Comparison of ENCODE assay signal across 10 cellular contexts in genomic region chr5:132488590-132488989, GRCh38. TPM values are rescaled to one million over a fixed set of nuclear protein-coding genes. Genes with fewer than 3 reads are reported as not detected.
DNase-seq lines count a peak whose midpoint lies in the region; ATAC-seq and TF ChIP-seq lines count a peak whose summit lies in the region.
"Had no signal": no experiment of that assay in that cellular context is flagged by ENCODE, and none has a peak within 500 bp of the region (broad histone marks: within the 10 kb centered on the region; RNA-seq: fewer than 3 reads in every experiment).

No MANE protein-coding gene starts in this region.

- no peak for TF ChIP-seq CTCF in left lung (IDR thresholded peaks at IDR 0.05)

- no peaks in the 10 kb centered on the region for H3K9me3 Mint-ChIP-seq in activated CD4-positive, alpha-beta T cell treated with anti-CD3 and anti-CD28 coated beads, Interleukin-2, amount 10 ng/mL, durations not matched to agents 7 days and 5 days
- H3K9me3 Mint-ChIP-seq in activated CD4-positive, alpha-beta memory T cell treated with anti-CD3 and anti-CD28 coated beads, Interleukin-2, amount 10 ng/mL, durations not matched to agents 7 days and 5 days: no peaks in the 10 kb centered on the region

- H3K4me3 ChIP-seq in left lung (peak overlapping the region; percentile 77 to 93), subcutaneous abdominal adipose tissue (ENCODE audit: low read depth in 1 of 5, low read length in 5 of 5) (peak overlapping the region; percentile 92 to 99 (median 96))

- H3K27me3 Mint-ChIP-seq in activated CD4-positive, alpha-beta T cell treated with anti-CD3 and anti-CD28 coated beads, Interleukin-2, amount 10 ng/mL, durations not matched to agents 7 days and 5 days: no peaks in the 10 kb centered on the region
- no peaks in the 10 kb centered on the region for H3K27me3 Mint-ChIP-seq in activated CD4-positive, alpha-beta memory T cell treated with anti-CD3 and anti-CD28 coated beads, Interleukin-2, amount 10 ng/mL, durations not matched to agents 7 days and 5 days

- ATAC-seq in left lung: no peak
- ATAC-seq in esophagus mucosa: no peak

- peak overlapping the region; percentile 79 to 94 (median 89) for H3K9ac ChIP-seq in subcutaneous abdominal adipose tissue (ENCODE audit: low read length in 5 of 5)

- POLR2A ChIA-PET in activated CD4-positive, alpha-beta T cell treated with anti-CD3 and anti-CD28 coated beads, Interleukin-2, amount 10 ng/mL, durations not matched to agents 7 days and 5 days (lab: Charles Lee): interaction anchor here (0.5 to 3.8 kb wide), 7 partner anchors 9 to 1224 kb away, joined by 3 to 21 read pairs (median 5); no protein-coding TSS in a partner anchor
- POLR2A ChIA-PET in activated CD4-positive, alpha-beta memory T cell treated with anti-CD3 and anti-CD28 coated beads, Interleukin-2, amount 10 ng/mL, durations not matched to agents 7 days and 5 days (lab: Charles Lee): interaction anchor here (4.1 to 33.4 kb wide), 9 partner anchors 4 to 99 kb away, joined by 21 to 1155 read pairs (median 399); partner anchors contain the start of gene IRF1

- H3K36me3 ChIP-seq in left lung (peaks cover 0 to 59% of the 10 kb centered on the region in 2 donors), subcutaneous abdominal adipose tissue (ENCODE audit: control insufficient read depth in 5 of 5, insufficient read depth in 5 of 5, low read length in 5 of 5) (peaks cover 4 to 59% (median 57%) of the 10 kb centered on the region in 5 donors)

- H3K27me3 ChIP-seq in left lung: no peaks in the 10 kb centered on the region
- no peaks in the 10 kb centered on the region for H3K27me3 ChIP-seq in subcutaneous abdominal adipose tissue (ENCODE audit: control insufficient read depth in 5 of 5, insufficient read depth in 4 of 5, low read length in 5 of 5)

- H3K36me3 Mint-ChIP-seq in activated CD4-positive, alpha-beta T cell treated with anti-CD3 and anti-CD28 coated beads, Interleukin-2, amount 10 ng/mL, durations not matched to agents 7 days and 5 days (ENCODE audit: low read depth): peaks cover 68% of the 10 kb centered on the region
- H3K36me3 Mint-ChIP-seq in activated CD4-positive, alpha-beta memory T cell treated with anti-CD3 and anti-CD28 coated beads, Interleukin-2, amount 10 ng/mL, durations not matched to agents 7 days and 5 days (ENCODE audit: low read depth): peaks cover 67% of the 10 kb centered on the region

- peak overlapping the region; percentile 94 for H3K27ac Mint-ChIP-seq in activated CD4-positive, alpha-beta T cell treated with anti-CD3 and anti-CD28 coated beads, Interleukin-2, amount 10 ng/mL, durations not matched to agents 7 days and 5 days
- peak overlapping the region; percentile 91 for H3K27ac Mint-ChIP-seq in activated CD4-positive, alpha-beta memory T cell treated with anti-CD3 and anti-CD28 coated beads, Interleukin-2, amount 10 ng/mL, durations not matched to agents 7 days and 5 days

- intact Hi-C loops in left lung (cut with DNase I): no loop called here

- H3K4me1 Mint-ChIP-seq in activated CD4-positive, alpha-beta T cell treated with anti-CD3 and anti-CD28 coated beads, Interleukin-2, amount 10 ng/mL, durations not matched to agents 7 days and 5 days: peaks cover 68% of the 10 kb centered on the region
- H3K4me1 Mint-ChIP-seq in activated CD4-positive, alpha-beta memory T cell treated with anti-CD3 and anti-CD28 coated beads, Interleukin-2, amount 10 ng/mL, durations not matched to agents 7 days and 5 days: peaks cover 69% of the 10 kb centered on the region

- H3K4me1 ChIP-seq in left lung: peaks cover 32 to 83% of the 10 kb centered on the region in 2 donors
- peaks cover 14 to 65% (median 47%) of the 10 kb centered on the region in 5 donors for H3K4me1 ChIP-seq in subcutaneous abdominal adipose tissue (ENCODE audit: control insufficient read depth in 5 of 5, insufficient read depth in 5 of 5, low read length in 5 of 5)

- peak overlapping the region; percentile 94 to 100 for H3K27ac ChIP-seq in left lung
- H3K27ac ChIP-seq in subcutaneous abdominal adipose tissue (ENCODE audit: low read depth, low read length): peak overlapping the region; percentile 75
- H3K27ac ChIP-seq: C4-2B had no signal

- DNase-seq in activated CD4-positive, alpha-beta T cell treated with anti-CD3 and anti-CD28 coated beads, Interleukin-2, amount 10 ng/mL, durations not matched to agents 7 days and 5 days: no peak
- no peak for DNase-seq in activated CD4-positive, alpha-beta T cell treated with anti-CD3 and anti-CD28 coated beads, Interleukin-2, amount 50 U/mL, for 1 hour
- no peak for DNase-seq in activated CD4-positive, alpha-beta memory T cell treated with anti-CD3 and anti-CD28 coated beads, Interleukin-2, amount 10 ng/mL, durations not matched to agents 7 days and 5 days
- DNase-seq in left lung: no peak
- DNase-seq in HPDE6-E6E7 (ENCODE audit: extremely low spot score): no peak
- no peak for DNase-seq in anterior cingulate cortex (lab: John Stamatoyannopoulos, UW)

- H3K9me3 ChIP-seq in left lung (no peaks in the 10 kb centered on the region), subcutaneous abdominal adipose tissue (ENCODE audit: control insufficient read depth in 5 of 5, low read length in 5 of 5) (no peaks in the 10 kb centered on the region)

- H3K4me3 Mint-ChIP-seq in activated CD4-positive, alpha-beta T cell treated with anti-CD3 and anti-CD28 coated beads, Interleukin-2, amount 10 ng/mL, durations not matched to agents 7 days and 5 days: peak overlapping the region; percentile 99
- H3K4me3 Mint-ChIP-seq in activated CD4-positive, alpha-beta memory T cell treated with anti-CD3 and anti-CD28 coated beads, Interleukin-2, amount 10 ng/mL, durations not matched to agents 7 days and 5 days: peak overlapping the region; percentile 91

- CTCF ChIA-PET in activated CD4-positive, alpha-beta T cell treated with anti-CD3 and anti-CD28 coated beads, Interleukin-2, amount 10 ng/mL, durations not matched to agents 7 days and 5 days (lab: Charles Lee): interaction anchor here (0.8 to 6.3 kb wide), 11 partner anchors 10 to 102 kb away, joined by 3 to 52 read pairs (median 6); no protein-coding TSS in a partner anchor
- CTCF ChIA-PET in activated CD4-positive, alpha-beta memory T cell treated with anti-CD3 and anti-CD28 coated beads, Interleukin-2, amount 10 ng/mL, durations not matched to agents 7 days and 5 days (lab: Charles Lee): interaction anchor here (1.0 to 7.1 kb wide), 10 partner anchors 9 to 102 kb away, joined by 3 to 66 read pairs (median 24); no protein-coding TSS in a partner anchor

RNA-seq across cellular contexts. Expression of gene IRF1, which starts 2.0 kb away (rescaled TPM):
- 100 to 1,000 TPM; 289 to 302 TPM for total RNA-seq in activated CD4-positive, alpha-beta T cell treated with anti-CD3 and anti-CD28 coated beads, Interleukin-2, amount 10 ng/mL, durations not matched to agents 7 days and 5 days
- total RNA-seq in activated CD4-positive, alpha-beta memory T cell treated with anti-CD3 and anti-CD28 coated beads, Interleukin-2, amount 10 ng/mL, durations not matched to agents 7 days and 5 days: 100 to 1,000 TPM; 231 to 239 TPM
- total RNA-seq in left lung (10 to 100 TPM; 41.4 to 93.3 TPM), esophagus mucosa (9.1 TPM)

RNA-seq across cellular contexts. Expression of gene IL5, which starts 54.7 kb away (rescaled TPM):
- under 1 TPM; 0.25 to 0.33 TPM for total RNA-seq in activated CD4-positive, alpha-beta T cell treated with anti-CD3 and anti-CD28 coated beads, Interleukin-2, amount 10 ng/mL, durations not matched to agents 7 days and 5 days
- total RNA-seq in activated CD4-positive, alpha-beta memory T cell treated with anti-CD3 and anti-CD28 coated beads, Interleukin-2, amount 10 ng/mL, durations not matched to agents 7 days and 5 days: 1 to 10 TPM; 2.6 to 3.3 TPM
- total RNA-seq in left lung (not detected), esophagus mucosa (not detected)
- total RNA-seq: HT-29 had no signal
